1 cellular context compared by ENCODE assay signal in the genomic region with DNA sequence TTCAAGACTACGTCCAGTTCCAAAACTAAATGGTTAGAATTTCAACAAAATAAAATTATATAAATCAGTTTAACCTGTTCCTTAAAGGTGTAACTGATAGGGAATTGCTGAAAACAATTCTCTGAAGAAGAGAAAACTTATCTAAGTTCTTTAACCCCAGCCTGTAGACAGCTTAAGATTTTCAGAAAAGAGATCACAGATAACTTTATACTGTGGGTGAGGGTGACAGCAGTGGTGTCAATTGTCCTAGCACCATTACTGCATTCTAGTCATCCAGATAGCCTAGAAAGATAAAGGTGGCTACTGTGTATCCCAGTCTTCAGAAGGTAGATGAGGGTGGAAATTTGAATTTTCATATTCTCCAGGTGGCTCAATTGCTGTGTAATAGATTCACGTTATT.
TF ChIP-seq lines count a peak whose summit lies in the region.

No MANE protein-coding gene starts in this region.

TF ChIP-seq in WTC11, 78 proteins besides CTCF, POLR2A, EP300 and RAD21 (continued from another document):
- TF ChIP-seq ZNF317 (CRISPR knock-in tag; IDR thresholded peaks at IDR 0.05; ENCODE audit: borderline replicate concordance, low read depth) (no peak), SMAD4 (CRISPR knock-in tag; IDR thresholded peaks at IDR 0.05) (no peak), SOX15 (CRISPR knock-in tag; IDR thresholded peaks at IDR 0.05) (no peak)
